In the genomic region with DNA sequence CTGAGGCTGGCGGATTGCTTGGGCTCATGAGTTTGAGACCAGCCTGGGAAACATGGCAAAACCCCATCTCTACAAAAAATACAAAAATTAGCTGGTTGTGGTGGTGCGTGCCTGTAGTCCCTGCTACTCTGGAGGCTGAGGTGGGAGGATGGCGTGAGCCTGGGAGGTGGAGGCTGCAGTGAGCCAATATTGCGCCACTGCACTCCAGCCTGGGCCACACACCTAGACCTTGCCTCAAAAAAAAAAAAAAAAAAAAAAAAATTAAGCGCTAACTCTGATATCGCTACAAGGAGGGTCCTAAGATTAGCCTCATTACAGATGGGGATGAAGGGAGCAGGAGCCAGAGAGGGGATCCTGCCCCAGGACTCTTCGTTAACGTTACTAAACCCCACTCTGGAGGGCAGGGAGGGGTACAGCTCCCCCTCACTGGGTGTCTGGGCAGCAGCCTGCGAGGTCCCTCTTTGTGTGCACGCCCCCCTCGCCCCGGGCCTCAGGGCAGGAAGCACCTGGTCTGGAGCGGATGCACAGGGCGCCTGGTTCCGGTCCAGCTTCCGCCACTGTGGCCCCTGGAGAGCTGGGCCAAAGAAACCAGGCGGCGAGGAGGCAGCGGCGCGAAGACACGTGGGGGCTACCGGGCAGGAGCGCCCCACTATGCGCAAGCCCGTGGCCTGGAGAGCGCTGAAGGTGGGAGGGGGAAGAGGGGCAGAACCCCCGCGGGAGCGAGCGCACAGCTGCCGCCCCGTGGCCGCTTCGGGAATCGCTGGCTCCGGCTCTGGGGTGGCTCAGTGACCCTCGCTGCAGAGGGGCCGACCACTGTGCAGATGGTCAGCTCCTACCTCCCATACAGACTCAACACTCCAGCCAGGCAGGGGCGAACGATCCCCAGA, we compare ENCODE assay signal across 8 cellular contexts. TPM values are rescaled to one million over a fixed set of nuclear protein-coding genes. Genes with fewer than 3 reads are reported as not detected.
A peak's percentile ranks its signal among the peaks of the same experiment; 100 is the strongest.
DNase-seq lines count a peak whose midpoint lies in the region; ATAC-seq, FAIRE-seq and TF ChIP-seq lines count a peak whose summit lies in the region.

No MANE protein-coding gene starts in this region.

- H3K4me1 ChIP-seq in heart left ventricle (peaks cover 6 to 61% (median 44%) of the 10 kb centered on the region in 12 donors), small intestine (ENCODE audit: control insufficient read depth in 2 of 2, insufficient read depth in 1 of 2, low read depth in 1 of 2, low read length in 1 of 2) (peaks cover 2 to 3% of the 10 kb centered on the region in 2 donors)

- H3K9me3 ChIP-seq in heart left ventricle: no peaks in the 10 kb centered on the region
- no peaks in the 10 kb centered on the region for H3K9me3 ChIP-seq in small intestine (ENCODE audit: control insufficient read depth, low read depth)

- no peak for FAIRE-seq in small intestine (lab: Jason Lieb, UNC)

- 34 to 52% (median 38%) methylated on average over 32 to 41 of the region's 41 CpGs for WGBS in heart left ventricle, 4 donors
- WGBS in small intestine, 3 donors: 47 to 85% (median 53%) methylated on average over 29 to 41 of the region's 41 CpGs

- intact Hi-C loops in heart left ventricle (cut with DNase I): loop anchor here in 8 of 10 donors (2.0 to 5.0 kb wide), 3 partner anchors 47 to 158 kb away; a partner anchor contains a TSS

- H3K27ac ChIP-seq in RWPE1: no peak overlapping the region
- peak overlapping the region; percentile 72 to 98 (median 92) for H3K27ac ChIP-seq in heart left ventricle
- H3K27ac ChIP-seq in small intestine (ENCODE audit: low read depth in 1 of 2, low read length in 1 of 2): peak overlapping the region; percentile 39 to 50

- peak; percentile 75 for TF ChIP-seq CTCF in AG09309 (IDR thresholded peaks at IDR 0.05; ENCODE audit: control insufficient read depth, insufficient read depth, low read depth, low read length, missing control alignments)
- TF ChIP-seq CTCF in RWPE1 (conservative IDR thresholded peaks at IDR 0.05; ENCODE audit: low read depth): peak; percentile 78
- peak; percentile 49 to 82 (median 66) for TF ChIP-seq CTCF in heart left ventricle (IDR thresholded peaks at IDR 0.05)

- peaks cover 0 to 14% (median 8%) of the 10 kb centered on the region in 9 donors for H3K36me3 ChIP-seq in heart left ventricle
- H3K36me3 ChIP-seq in small intestine (ENCODE audit: control insufficient read depth in 2 of 2, insufficient read depth in 2 of 2, low read length in 2 of 2): peaks cover 0 to 6% of the 10 kb centered on the region in 2 donors

- CTCF ChIA-PET in RWPE1 (lab: Yijun Ruan, JAX): interaction anchor here (0.6 to 1.4 kb wide), 5 partner anchors 43 to 139 kb away, joined by 3 to 9 read pairs (median 5); no protein-coding TSS in a partner anchor

- H3K4me3 ChIP-seq in AG09309 (ENCODE audit: control insufficient read depth, low read depth, low read length) (no peak overlapping the region), heart left ventricle (peak overlapping the region in 9 of 12 donors; percentile 8 to 60 (median 27)), small intestine (ENCODE audit: low read depth in 1 of 2, low read length in 2 of 2) (peak overlapping the region in 1 of 2 donors; percentile 45)

- DNase-seq in AG09309 (ENCODE audit: low read depth) (no peak), RWPE1 (ENCODE audit: low spot score) (no peak), heart left ventricle (peak; percentile 83 to 89 (median 88)), small intestine (no peak)
- peak; percentile 70 for DNase-seq in activated naive CD4-positive, alpha-beta T cell treated with anti-CD3 and anti-CD28 coated beads, Interleukin-2, amount 50 U/mL, for 16 hours
- no peak for DNase-seq in NK-92 treated with Interleukin-12 subunit alpha and Interleukin-12 subunit beta, amount 100 ng/mL, for 24 hours (lab: John Stamatoyannopoulos, UW)

- no peak for TF ChIP-seq POLR2A in heart left ventricle (IDR thresholded peaks at IDR 0.05)

- ATAC-seq in GM21360 (IDR thresholded peaks at IDR 0.05; ENCODE audit: unreplicated experiment): peak; percentile 31
- ATAC-seq in heart left ventricle: peak; percentile 15 to 58 (median 22)
- no peak for ATAC-seq in HG03520 (IDR thresholded peaks at IDR 0.05; ENCODE audit: unreplicated experiment)

- H3K27me3 ChIP-seq in heart left ventricle (no peaks in the 10 kb centered on the region), small intestine (ENCODE audit: control insufficient read depth in 2 of 2, insufficient read depth in 2 of 2, low read length in 2 of 2) (no peaks in the 10 kb centered on the region)

- POLR2A ChIA-PET in RWPE1 (lab: Yijun Ruan, JAX; ENCODE audit: low non-redundant PET): no interaction called here

RNA-seq across cellular contexts. Expression of a gene that starts 1.5 kb away (rescaled TPM):
- 10 to 100 TPM in 3 of 9 donors, 1 to 10 TPM in 6; 5.2 to 19.1 (median 8.3) TPM for total RNA-seq in heart left ventricle
- 1 to 10 TPM; 7.7 to 8.4 TPM for polyA plus RNA-seq in heart left ventricle
- 1 to 10 TPM in 2 of 3 donors, under 1 TPM in 1; 0.67 to 8.9 (median 3.2) TPM for polyA plus RNA-seq in small intestine

RNA-seq across cellular contexts. Expression of a gene that starts 12.3 kb away (rescaled TPM):
- 10 to 100 TPM; 15.1 to 22.6 (median 16.2) TPM for total RNA-seq in heart left ventricle
- 10 to 100 TPM; 26.4 to 32.4 TPM for polyA plus RNA-seq in heart left ventricle
- polyA plus RNA-seq in small intestine: 10 to 100 TPM; 18.6 to 37.5 (median 26.8) TPM

RNA-seq across cellular contexts. Expression of a gene that starts 13.9 kb away (rescaled TPM):
- total RNA-seq in heart left ventricle: 10 to 100 TPM; 28.7 to 88.2 (median 41.8) TPM
- polyA plus RNA-seq in heart left ventricle (10 to 100 TPM; 49.6 to 74.2 TPM), small intestine (10 to 100 TPM in 2 of 3 donors, 1 to 10 TPM in 1; 7.6 to 51.6 (median 14.3) TPM)

RNA-seq across cellular contexts. Expression of a gene that starts 46.0 kb away (rescaled TPM):
- total RNA-seq in heart left ventricle: 10 to 100 TPM; 24.0 to 48.8 (median 35.8) TPM
- polyA plus RNA-seq in heart left ventricle: 10 to 100 TPM; 52.5 to 64.7 TPM
- 100 to 1,000 TPM; 123 to 162 (median 153) TPM for polyA plus RNA-seq in small intestine

RNA-seq across cellular contexts. Expression of a gene that starts 46.0 kb away (rescaled TPM):
- 100 to 1,000 TPM in 1 of 9 donors, 10 to 100 TPM in 8; 17.6 to 101 (median 29.1) TPM for total RNA-seq in heart left ventricle
- polyA plus RNA-seq in heart left ventricle: 10 to 100 TPM; 21.8 to 35.7 TPM
- 100 to 1,000 TPM in 1 of 3 donors, 10 to 100 TPM in 2; 67.5 to 130 (median 82.1) TPM for polyA plus RNA-seq in small intestine

Comparison
In these comparisons a context has a peak if more than half of its experiments do, and no peak if none do; other contexts are left out.
1. DNase-seq: peak in activated naive CD4-positive, alpha-beta T cell treated with anti-CD3 and anti-CD28 coated beads, Interleukin-2, amount 50 U/mL, for 16 hours (single experiment) and heart left ventricle (5 of 5); none in AG09309 (single experiment), RWPE1 (single experiment), small intestine (single experiment) and NK-92 treated with Interleukin-12 subunit alpha and Interleukin-12 subunit beta, amount 100 ng/mL, for 24 hours (single experiment).
2. Peak in every context shown above with its lines, with median percentiles within 50 percentile points of each other: CTCF ChIP-seq.